ENCODE assay signal across 25 cellular contexts in genomic region chr1:22868331-22868730, GRCh38.
A peak's percentile ranks its signal among the peaks of the same experiment; 100 is the strongest.
DNase-seq lines count a peak whose midpoint lies in the region; ATAC-seq, FAIRE-seq and TF ChIP-seq lines count a peak whose summit lies in the region.
"Had no signal": no experiment of that assay in that cellular context is flagged by ENCODE, and none has a peak within 500 bp of the region (broad histone marks: within the 10 kb centered on the region; RNA-seq: fewer than 3 reads in every experiment).

No MANE protein-coding gene starts in this region.

- H3K4me3 ChIP-seq in IMR-90 (ENCODE audit: insufficient read depth, low read depth, low read length) (no peak overlapping the region), K562 (no peak overlapping the region), foreskin fibroblast (ENCODE audit: low read depth in 1 of 2, low read length in 2 of 2) (no peak overlapping the region)
- H3K4me3 ChIP-seq: GM23338, PC-9, SJSA1 had no signal

- H3K9me3 Mint-ChIP-seq in natural killer cell = no peaks in the 10 kb centered on the region
- H3K9me3 Mint-ChIP-seq: GM23338 had no signal

- no peak overlapping the region for H3K18ac ChIP-seq in IMR-90 (ENCODE audit: low read depth, low read length)

- no CpG with 5 or more reads among the region's 3 CpGs for WGBS in IMR-90 (ENCODE audit: extremely low coverage in 2 of 2, insufficient read length in 1 of 2), 2 experiments
- WGBS in K562 (ENCODE audit: insufficient coverage, low coverage, missing lambda C conversion rate) = 0% methylated on average over 3 of the region's 3 CpGs

- no peak overlapping the region for H3K14ac ChIP-seq in IMR-90 (replicated peaks; ENCODE audit: low read depth, low read length)

- H2BK15ac ChIP-seq in IMR-90 (ENCODE audit: low read depth, low read length) = no peak overlapping the region

- peaks cover 2 to 14% of the 10 kb centered on the region in 2 experiments; a peak in 2 of 4 replicates for H3K79me1 ChIP-seq in IMR-90 (ENCODE audit: low read depth in 1 of 2, low read length in 2 of 2)

- H3K9ac ChIP-seq in IMR-90 (ENCODE audit: low read depth, low read length) (no peak overlapping the region), K562 (ENCODE audit: insufficient read depth in 1 of 2, low read depth in 2 of 2, low read length in 2 of 2) (no peak overlapping the region)

- dilution Hi-C loops in IMR-90 (cut with HindIII; ENCODE audit: low sequenced_read_pairs, unreplicated experiment) = no loop called here

- in situ Hi-C loops in IMR-90 (cut with MboI; ENCODE audit: low sequenced_read_pairs) (no loop called here), K562 (cut with MboI) (no loop called here)

- BruUV-seq in IMR-90 (replicated peaks; lab: Mats Ljungman, UMichigan) (no TSS peak), K562 (replicated peaks; lab: Mats Ljungman, UMichigan) (no TSS peak)

- no peak overlapping the region for H2AK9ac ChIP-seq in IMR-90 (replicated peaks; ENCODE audit: low read depth, low read length, poor library complexity)

- no peak overlapping the region for H4K91ac ChIP-seq in IMR-90 (ENCODE audit: insufficient read depth, low read depth, low read length)

- no peak for TF ChIP-seq EP300 in K562 (IDR thresholded peaks at IDR 0.05; ENCODE audit: low read length)

- TF ChIP-seq RAD21 in IMR-90 (IDR thresholded peaks at IDR 0.05; ENCODE audit: low read length) (no peak), K562 (CRISPR knock-in tag; conservative IDR thresholded peaks at IDR 0.05 in 1 of 2, IDR thresholded peaks at IDR 0.05 in 1 of 2) (no peak)

- H3K9me3 ChIP-seq in IMR-90 (ENCODE audit: control insufficient read depth, insufficient read depth, low read length) = peaks cover 8% of the 10 kb centered on the region
- H3K9me3 ChIP-seq in K562 (replicated peaks; ENCODE audit: control insufficient read depth, insufficient read depth, low read depth, low read length) = no peaks in the 10 kb centered on the region; the same call in 1 of the 2 replicates

- H3K27ac Mint-ChIP-seq in natural killer cell = no peak overlapping the region
- H3K27ac Mint-ChIP-seq: GM23338, H9 had no signal

- CTCF ChIA-PET in IMR-90 (lab: Yijun Ruan, JAX) (no interaction called here), K562 (lab: Yijun Ruan, JAX; ENCODE audit: low intra/inter-chr PET ratio) (no interaction called here)

- H3K4me1 ChIP-seq in IMR-90 (ENCODE audit: control insufficient read depth, insufficient read depth, low read length) (peaks cover 10% of the 10 kb centered on the region), K562 (replicated peaks in 1 of 2; ENCODE audit: control insufficient read depth in 2 of 2, insufficient read depth in 2 of 2, low read length in 2 of 2) (no peaks in the 10 kb centered on the region)
- H3K4me1 ChIP-seq: SJSA1 had no signal

- H3K4ac ChIP-seq in IMR-90 (ENCODE audit: low read depth, low read length) = no peak overlapping the region

- no peaks in the 10 kb centered on the region for H3K27me3 Mint-ChIP-seq in natural killer cell (ENCODE audit: low read depth in 2 of 2)

- H4K8ac ChIP-seq in IMR-90 (ENCODE audit: low read depth in 2 of 2, low read length in 2 of 2) = no peak overlapping the region

- TF ChIP-seq CTCF in IMR-90 (conservative IDR thresholded peaks at IDR 0.05; ENCODE audit: low read depth, low read length) = no peak
- TF ChIP-seq CTCF in K562 (IDR thresholded peaks at IDR 0.05 in 2 of 3, conservative IDR thresholded peaks at IDR 0.05 in 1 of 3; ENCODE audit: insufficient read depth in 2 of 3, low read depth in 1 of 3, low read length in 3 of 3) = no peak
- no peak for TF ChIP-seq CTCF in foreskin fibroblast (IDR thresholded peaks at IDR 0.05; ENCODE audit: low read depth, low read length)
- no peak for TF ChIP-seq CTCF in natural killer cell (IDR thresholded peaks at IDR 0.05)

- H3K9me1 ChIP-seq in IMR-90 (ENCODE audit: insufficient read depth, low read length) = peaks cover 6% of the 10 kb centered on the region; the same call in 1 of the 2 replicates
- no peaks in the 10 kb centered on the region for H3K9me1 ChIP-seq in K562 (ENCODE audit: control insufficient read depth, insufficient read depth, low read length)

- no peak overlapping the region for H2AK5ac ChIP-seq in IMR-90 (ENCODE audit: low read depth, low read length)

- ATAC-seq in IMR-90 (ENCODE audit: low read depth) (no peak), K562 (no peak), left colon (no peak), HG03432 (IDR thresholded peaks at IDR 0.05; ENCODE audit: unreplicated experiment) (no peak), natural killer cell (no peak)
- ATAC-seq: GM23338, Right ventricle myocardium inferior had no signal

- H3K27ac ChIP-seq in IMR-90 (ENCODE audit: insufficient read depth, low read length) (no peak overlapping the region), K562 (ENCODE audit: extremely low read depth, low read depth, low read length) (no peak overlapping the region)
- H3K27ac ChIP-seq: HL-60, PC-9, SJSA1 had no signal

- peaks cover 0 to 7% of the 10 kb centered on the region in 2 donors for H3K4me1 Mint-ChIP-seq in natural killer cell

- DNase-seq in AG08396 (ENCODE audit: low spot score) (peak; percentile 49), IMR-90 (peak; percentile 41), K562 (ENCODE audit: extremely low read depth in 1 of 4, low spot score in 3 of 4) (no peak), foreskin fibroblast (peak; percentile 29 to 44), left colon (no peak), natural killer cell (no peak)
- DNase-seq: 8988T; ACHN; Calu3; DMS79 treated with DMSO at 0.1 percent for 48 hours; H9; Kasumi-1; NCI-H1105 treated with DMSO at 0.1 percent for 48 hours; NCI-H2029; NCI-H446; NCI-H524 treated with DMSO at 0.1 percent for 48 hours; NCI-H774; NK-92 treated with Interleukin-12 subunit alpha and Interleukin-12 subunit beta, amount 100 ng/mL, for 24 hours; PC-9 had no signal

- H3K23ac ChIP-seq in IMR-90 (ENCODE audit: low read depth, low read length) = no peak overlapping the region

- no peak overlapping the region for H4K5ac ChIP-seq in IMR-90 (ENCODE audit: low read depth, low read length)

- H2BK5ac ChIP-seq in IMR-90 (ENCODE audit: low read depth, low read length, poor library complexity, severe bottlenecking) = no peak overlapping the region

- H3K36me3 ChIP-seq in IMR-90 (ENCODE audit: control insufficient read depth, insufficient read depth, low read length) (peaks cover 33% of the 10 kb centered on the region), K562 (ENCODE audit: control insufficient read depth, insufficient read depth, low read length) (no peaks in the 10 kb centered on the region)
- H3K36me3 ChIP-seq: SJSA1 had no signal

- H2AFZ ChIP-seq in IMR-90 (replicated peaks; ENCODE audit: low read length, poor library complexity) (no peak overlapping the region), K562 (ENCODE audit: low read depth, low read length) (no peak overlapping the region)
- H2AFZ ChIP-seq: GM23338, PC-9 had no signal

- intact Hi-C loops in IMR-90 (cut with micrococcal nuclease) = no loop called here
- intact Hi-C loops in K562 (cut with micrococcal nuclease) = no loop called here
- intact Hi-C loops in left colon (cut with DNase I, micrococcal nuclease) = no loop called here
- intact Hi-C loops in natural killer cell (cut with micrococcal nuclease) = no loop called here

- H3K27me3 ChIP-seq in IMR-90 (ENCODE audit: control insufficient read depth, insufficient read depth, low read length) (no peaks in the 10 kb centered on the region), K562 (ENCODE audit: control insufficient read depth in 2 of 2, insufficient read depth in 2 of 2, low read length in 2 of 2) (peaks cover 36 to 70% of the 10 kb centered on the region in 2 experiments)
- H3K27me3 ChIP-seq: SJSA1 had no signal

- H2BK20ac ChIP-seq in IMR-90 (ENCODE audit: low read depth, low read length) = no peak overlapping the region

- no peak overlapping the region for H3K4me3 Mint-ChIP-seq in natural killer cell
- H3K4me3 Mint-ChIP-seq: GM23338, H9 had no signal

- no peak overlapping the region for H3K4me2 ChIP-seq in IMR-90 (ENCODE audit: low read depth, low read length)
- no peak overlapping the region for H3K4me2 ChIP-seq in K562 (ENCODE audit: insufficient read depth, low read length)
- H3K4me2 ChIP-seq: GM23338, PC-9 had no signal

- TF ChIP-seq POLR2A in IMR-90 (IDR thresholded peaks at IDR 0.05; ENCODE audit: low read depth, low read length) = no peak
- TF ChIP-seq POLR2A in K562 (conservative IDR thresholded peaks at IDR 0.05) = no peak

- no peaks in the 10 kb centered on the region for H3K79me2 ChIP-seq in K562 (ENCODE audit: control insufficient read depth, insufficient read depth, low read length)

- H3K56ac ChIP-seq in IMR-90 (ENCODE audit: extremely low read depth, insufficient read depth, low read length) = no peak overlapping the region

- H2BK120ac ChIP-seq in IMR-90 (ENCODE audit: low read depth, low read length) = no peak overlapping the region

- peaks cover 12% of the 10 kb centered on the region for H4K20me1 ChIP-seq in IMR-90 (ENCODE audit: insufficient read depth, low read length)
- no peaks in the 10 kb centered on the region; the same call in 1 of the 2 replicates for H4K20me1 ChIP-seq in K562 (replicated peaks; ENCODE audit: control insufficient read depth, insufficient read depth, low read length)

- FAIRE-seq in K562 (lab: Jason Lieb, UNC) = no peak
- FAIRE-seq: GM12892 had no signal

- POLR2A ChIA-PET in IMR-90 (lab: Charles Lee; ENCODE audit: unreplicated experiment) = no interaction called here
- POLR2A ChIA-PET in K562 (lab: Yijun Ruan, JAX) = interaction anchor here (1.0 kb wide), 1 partner anchor 11 kb away, joined by 7 read pairs; no protein-coding TSS in a partner anchor

- no peaks in the 10 kb centered on the region for H3K36me3 Mint-ChIP-seq in natural killer cell

TF ChIP-seq in IMR-90, 13 proteins besides CTCF, POLR2A, EP300 and RAD21 (continues in another document):
- TF ChIP-seq RCOR1 (IDR thresholded peaks at IDR 0.05; ENCODE audit: insufficient replicate concordance, low read length) (no peak), FOS (IDR thresholded peaks at IDR 0.05; ENCODE audit: low read depth, low read length) (no peak), SMC3 (IDR thresholded peaks at IDR 0.05; ENCODE audit: low read depth, low read length) (no peak), BHLHE40 (IDR thresholded peaks at IDR 0.05; ENCODE audit: low read depth, low read length) (no peak), MXI1 (IDR thresholded peaks at IDR 0.05; ENCODE audit: borderline replicate concordance, low read depth, low read length) (no peak), RFX5 (IDR thresholded peaks at IDR 0.05; ENCODE audit: low read depth, low read length) (no peak), MAZ (IDR thresholded peaks at IDR 0.05; ENCODE audit: borderline replicate concordance, low read depth, low read length) (no peak)

TF ChIP-seq in K562, 482 proteins besides CTCF, POLR2A, EP300 and RAD21 (continues in another document):
- TF ChIP-seq RBM25 (IDR thresholded peaks at IDR 0.05; ENCODE audit: low read depth, low read length, severe bottlenecking) = peak; percentile 25
- no peak for TF ChIP-seq ZNF57 (CRISPR knock-in tag; IDR thresholded peaks at IDR 0.05)

Comparison
In these comparisons a context has a peak if more than half of its experiments do, and no peak if none do; other contexts are left out.
1. DNase-seq: peak in AG08396 (single experiment), IMR-90 (single experiment) and foreskin fibroblast (2 of 2); none in K562 (0 of 4), left colon (0 of 2) and natural killer cell (single experiment).